ENCODE assay signal across 15 cellular contexts in genomic region chr17:81256616-81257015, GRCh38. TPM values are rescaled to one million over a fixed set of nuclear protein-coding genes. Genes with fewer than 3 reads are reported as not detected.
DNase-seq lines count a peak whose midpoint lies in the region; TF ChIP-seq lines count a peak whose summit lies in the region.
"Had no signal": no experiment of that assay in that cellular context is flagged by ENCODE, and none has a peak within 500 bp of the region (broad histone marks: within the 10 kb centered on the region; RNA-seq: fewer than 3 reads in every experiment).

No MANE protein-coding gene starts in this region.

- no peaks in the 10 kb centered on the region for H3K9me3 ChIP-seq in smooth muscle cell (replicated peaks; ENCODE audit: low read depth)
- H3K9me3 ChIP-seq: SJSA1 had no signal

- H3K4me1 ChIP-seq in smooth muscle cell (ENCODE audit: low read depth): no peaks in the 10 kb centered on the region
- H3K4me1 ChIP-seq: foreskin keratinocyte, SJSA1 had no signal

- H2AFZ ChIP-seq in smooth muscle cell (ENCODE audit: low read depth): no peak overlapping the region

- no peaks in the 10 kb centered on the region for H3K27me3 ChIP-seq in smooth muscle cell (ENCODE audit: low read depth)
- H3K27me3 ChIP-seq: dorsolateral prefrontal cortex, foreskin keratinocyte, SJSA1 had no signal

- H3K27ac ChIP-seq in RWPE1: peak overlapping the region; percentile 91
- H3K27ac ChIP-seq in smooth muscle cell (ENCODE audit: low read depth): peak overlapping the region; percentile 37
- H3K27ac ChIP-seq: foreskin keratinocyte, SJSA1 had no signal

- H4K20me1 ChIP-seq in smooth muscle cell (ENCODE audit: low read depth): peaks cover 23% of the 10 kb centered on the region

- 78% methylated on average over 12 of the region's 12 CpGs for WGBS in smooth muscle cell (ENCODE audit: low lambda C conversion rate)
- WGBS in lower leg skin, 2 donors: 82 to 85% methylated on average over 12 of the region's 12 CpGs

- no peak overlapping the region for H3K4me2 ChIP-seq in smooth muscle cell

- CTCF ChIA-PET in RWPE1 (lab: Yijun Ruan, JAX): no interaction called here

- TF ChIP-seq POLR2A in lower leg skin (IDR thresholded peaks at IDR 0.05): no peak

- POLR2A ChIA-PET in RWPE1 (lab: Yijun Ruan, JAX; ENCODE audit: low non-redundant PET): interaction anchor here (0.6 kb wide), 1 partner anchor 10 kb away, joined by 3 read pairs; no protein-coding TSS in a partner anchor

- DNase-seq in ELR (ENCODE audit: low read depth): peak; percentile 75
- no peak for DNase-seq in RWPE1 (ENCODE audit: low spot score)
- peak; percentile 24 for DNase-seq in fibroblast of the conjunctiva (ENCODE audit: low read depth)
- DNase-seq in smooth muscle cell (lab: John Stamatoyannopoulos, UW; ENCODE audit: unreplicated experiment): no peak
- DNase-seq in NCI-H1105 (lab: John Stamatoyannopoulos, UW): no peak
- no peak for DNase-seq in NCI-H82 (lab: John Stamatoyannopoulos, UW)
- DNase-seq in lower leg skin (ENCODE audit: low spot score in 2 of 2): no peak
- DNase-seq: activated CD4-positive, alpha-beta T cell treated with anti-CD3 and anti-CD28 coated beads for 4 hours; activated naive CD4-positive, alpha-beta T cell treated with Interleukin-2 at 50 U/mL for 16 hours; dorsolateral prefrontal cortex; NCI-H1694; NCI-H446; T-helper 9 cell had no signal

- intact Hi-C loops in lower leg skin (cut with DNase I; ENCODE audit: low total_unique reads): loop anchor here (10.0 kb wide), 1 partner anchor 348 kb away; no protein-coding TSS in a partner anchor

- H3F3A ChIP-seq in smooth muscle cell (ENCODE audit: low read depth): no peaks in the 10 kb centered on the region

- H3K9ac ChIP-seq in smooth muscle cell (ENCODE audit: low read depth): no peak overlapping the region

- H3K79me2 ChIP-seq in smooth muscle cell (ENCODE audit: low read depth): no peaks in the 10 kb centered on the region

- TF ChIP-seq CTCF in RWPE1 (conservative IDR thresholded peaks at IDR 0.05; ENCODE audit: low read depth): no peak
- TF ChIP-seq CTCF in smooth muscle cell (IDR thresholded peaks at IDR 0.05; ENCODE audit: borderline replicate concordance, insufficient read depth, poor library complexity, severe bottlenecking): no peak
- no peak for TF ChIP-seq CTCF in lower leg skin (IDR thresholded peaks at IDR 0.05)

- H3K4me3 ChIP-seq in smooth muscle cell (no peak overlapping the region), lower leg skin (ENCODE audit: low read depth, poor library complexity, severe bottlenecking) (no peak overlapping the region)
- H3K4me3 ChIP-seq: dorsolateral prefrontal cortex, SJSA1 had no signal

- no peaks in the 10 kb centered on the region for H3K36me3 ChIP-seq in smooth muscle cell (ENCODE audit: low read depth)

RNA-seq across cellular contexts. Expression of gene NDUFAF8, which starts 17.5 kb away (rescaled TPM):
- total RNA-seq in smooth muscle cell: 50.2 and 60.6 TPM in 2 replicates
- polyA plus RNA-seq in smooth muscle cell: 111 and 141 TPM in 2 replicates
- 10 to 100 TPM; 10.0 to 30.4 (median 15.9) TPM for total RNA-seq in lower leg skin

RNA-seq across cellular contexts. Expression of gene TEPSIN, which starts 17.8 kb away (rescaled TPM):
- total RNA-seq in smooth muscle cell (9.5 and 9.8 TPM in 2 replicates), lower leg skin (100 to 1,000 TPM in 1 of 4 donors, 10 to 100 TPM in 3; 40.7 to 104 (median 62.6) TPM)
- polyA plus RNA-seq in smooth muscle cell: 18.6 and 23.4 TPM in 2 replicates

RNA-seq across cellular contexts. Expression of gene CEP131, which starts 33.9 kb away (rescaled TPM):
- total RNA-seq in smooth muscle cell: 3.0 and 4.6 TPM in 2 replicates
- polyA plus RNA-seq in smooth muscle cell: 13.4 and 17.6 TPM in 2 replicates
- total RNA-seq in lower leg skin: 10 to 100 TPM in 1 of 4 donors, 1 to 10 TPM in 3; 4.3 to 12.9 (median 8.4) TPM

RNA-seq across cellular contexts. Expression of gene SLC38A10, which starts 38.5 kb away (rescaled TPM):
- total RNA-seq in smooth muscle cell (61.4 and 61.6 TPM in 2 replicates), lower leg skin (100 to 1,000 TPM in 1 of 4 donors, 10 to 100 TPM in 3; 47.5 to 100 (median 73.3) TPM)
- polyA plus RNA-seq in smooth muscle cell: 97.1 and 98.4 TPM in 2 replicates

Comparison
In these comparisons a context has a peak if more than half of its experiments do, and no peak if none do; other contexts are left out.
1. DNase-seq: peak in ELR (single experiment) and fibroblast of the conjunctiva (single experiment); none in RWPE1 (single experiment), smooth muscle cell (single experiment), NCI-H1105 (single experiment), NCI-H82 (single experiment) and lower leg skin (0 of 2).